Comparison of ENCODE assay signal across 31 cellular contexts in genomic region chr2:232998666-232998985, GRCh38. TPM values are rescaled to one million over a fixed set of nuclear protein-coding genes. Genes with fewer than 3 reads are reported as not detected.
"Had no signal": no experiment of that assay in that cellular context is flagged by ENCODE, and none has a peak within 500 bp of the region (broad histone marks: within the 10 kb centered on the region; RNA-seq: fewer than 3 reads in every experiment).

No MANE protein-coding gene starts in this region.

- ATAC-seq: left lung; lower lobe of right lung; pancreas; sciatic nerve; stimulated activated effector memory CD8-positive, alpha-beta T cell treated with anti-CD3 and anti-CD28 coated beads, Interleukin-12 subunit alpha, Interleukin-12 subunit beta, amount 100 ng/mL, for 72 hours had no signal

- H3K4me3 ChIP-seq: heart right ventricle, hepatocyte, left lung, lower lobe of right lung, neural progenitor cell, pancreas, prostate gland, spleen, suprapubic skin, thoracic aorta, tibial artery had no signal

- H3K4me1 ChIP-seq: heart right ventricle, left lung, lower lobe of right lung, neural progenitor cell, pancreas, prostate gland, spleen, suprapubic skin, tibial artery had no signal

- H3K27ac ChIP-seq: heart right ventricle, hepatocyte, left lung, lower lobe of right lung, neural progenitor cell, pancreas, prostate gland, spleen, suprapubic skin, thoracic aorta, tibial artery had no signal

- H3K36me3 ChIP-seq: heart right ventricle, left lung, lower lobe of right lung, neural progenitor cell, pancreas, prostate gland, spleen, suprapubic skin, thoracic aorta, tibial artery had no signal

- H3K27me3 ChIP-seq: hepatocyte, left lung, neural progenitor cell, pancreas, spleen, suprapubic skin, tibial artery had no signal

- DNase-seq: heart right ventricle; left lung; lower lobe of right lung; mammary epithelial cell; mesenchymal stem cell; naive B cell; natural killer cell; nephron progenitor cell; posterior cingulate gyrus; retina; right cardiac atrium; small intestine; stimulated activated CD4-positive, alpha-beta T cell treated with anti-CD3 and anti-CD28 coated beads, Interleukin-4, amount 100 ng/mL, for 24 hours; stimulated activated naive CD4-positive, alpha-beta T cell; tibial artery; trophoblast cell had no signal

- H3K9me3 ChIP-seq: left lung, lower lobe of right lung, pancreas, prostate gland, spleen, suprapubic skin, thoracic aorta, tibial artery had no signal

RNA-seq across cellular contexts. Expression of gene NGEF, which starts 14.4 kb away (rescaled TPM):
- total RNA-seq: natural killer cell had no signal

RNA-seq across cellular contexts. Expression of gene NEU2, which starts 33.8 kb away (rescaled TPM):
- total RNA-seq: heart right ventricle, hepatocyte, kidney epithelial cell, left lung, liver, lower lobe of right lung, mammary epithelial cell, mesothelial cell of epicardium, mononuclear cell, natural killer cell, omental fat pad, pancreas, prostate gland, right cardiac atrium, sciatic nerve, spleen, subcutaneous adipose tissue, thoracic aorta had no signal
- polyA plus RNA-seq: heart right ventricle, hepatocyte, liver, mammary epithelial cell, pancreas, right cardiac atrium, small intestine, spleen had no signal
